In the genomic region with DNA sequence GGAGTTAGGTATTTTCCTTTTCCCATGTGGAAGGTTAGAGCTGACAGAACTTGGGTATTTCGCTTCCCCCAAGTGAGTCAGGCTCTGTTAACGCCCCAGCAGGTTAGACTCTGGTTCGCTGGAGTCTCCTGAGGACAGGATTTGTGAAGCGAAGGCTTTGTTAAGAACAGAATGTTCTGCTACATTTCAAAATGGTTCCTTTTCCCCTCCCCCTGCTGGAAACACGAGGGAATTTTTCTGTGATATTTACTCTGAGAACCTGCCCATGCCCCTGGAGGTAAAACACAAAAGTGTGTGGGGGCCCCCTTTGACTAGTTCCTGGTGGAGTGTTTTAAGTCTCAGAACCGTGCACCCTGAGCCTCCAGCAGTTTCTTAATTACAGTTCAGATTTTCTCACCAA, we compare ENCODE assay signal across 10 cellular contexts.
DNase-seq lines count a peak whose midpoint lies in the region; ATAC-seq and TF ChIP-seq lines count a peak whose summit lies in the region.
"Had no signal": no experiment of that assay in that cellular context is flagged by ENCODE, and none has a peak within 500 bp of the region (broad histone marks: within the 10 kb centered on the region; RNA-seq: fewer than 3 reads in every experiment).

No MANE protein-coding gene starts in this region.

- no peak overlapping the region for H3K9ac ChIP-seq in SK-N-SH

- no peaks in the 10 kb centered on the region for H3F3A ChIP-seq in SK-N-SH (replicated peaks; ENCODE audit: insufficient read depth)

- WGBS in SK-N-SH (ENCODE audit: low lambda C conversion rate): 85% methylated on average over 6 of the region's 6 CpGs
- 40 to 63% methylated on average over 6 of the region's 6 CpGs for WGBS in testis, 2 donors

- H3K36me3 ChIP-seq in SK-N-SH (replicated peaks in 1 of 2; ENCODE audit: control insufficient read depth in 1 of 2, insufficient read depth in 2 of 2, low read length in 1 of 2) (no peaks in the 10 kb centered on the region), testis (ENCODE audit: low read depth, missing control alignments) (no peaks in the 10 kb centered on the region)

- TF ChIP-seq RAD21 in SK-N-SH (IDR thresholded peaks at IDR 0.05; ENCODE audit: low read length): peak; percentile 31; the same call in 1 of the 2 replicates

- H3K4me1 ChIP-seq in SK-N-SH (ENCODE audit: control insufficient read depth in 1 of 2, insufficient read depth in 2 of 2, low read depth in 1 of 2, low read length in 1 of 2): no peaks in the 10 kb centered on the region; a peak in 2 of 4 replicates
- peaks cover 11% of the 10 kb centered on the region for H3K4me1 ChIP-seq in testis

- no peak overlapping the region for H3K4me2 ChIP-seq in SK-N-SH

- no peaks in the 10 kb centered on the region for H3K27me3 ChIP-seq in SK-N-SH (ENCODE audit: insufficient read depth)
- H3K27me3 ChIP-seq in testis: no peaks in the 10 kb centered on the region

- H4K20me1 ChIP-seq in SK-N-SH (ENCODE audit: insufficient read depth): no peaks in the 10 kb centered on the region

- no peaks in the 10 kb centered on the region for H3K9me2 ChIP-seq in SK-N-SH

- TF ChIP-seq CTCF in SK-N-SH (IDR thresholded peaks at IDR 0.05): peak; percentile 23; the same call in 1 of the 2 replicates
- TF ChIP-seq CTCF in fibroblast of villous mesenchyme (IDR thresholded peaks at IDR 0.05; ENCODE audit: insufficient read depth, low read depth, low read length): peak; percentile 40
- peak in 1 of 3 experiments; percentile 41 for TF ChIP-seq CTCF in testis (IDR thresholded peaks at IDR 0.05)

- peak overlapping the region; percentile 51; the same call in 1 of the 2 replicates for H2AFZ ChIP-seq in SK-N-SH (ENCODE audit: low read depth)

- TF ChIP-seq EP300 in SK-N-SH (IDR thresholded peaks at IDR 0.05; ENCODE audit: borderline replicate concordance in 1 of 2, low read depth in 1 of 2, low read length in 1 of 2): no peak

- no peak overlapping the region for H3K27ac ChIP-seq in SK-N-SH (ENCODE audit: low read depth in 2 of 2, low read length in 1 of 2)
- H3K27ac ChIP-seq in testis: no peak overlapping the region

- no peaks in the 10 kb centered on the region for H3K9me3 ChIP-seq in SK-N-SH
- H3K9me3 ChIP-seq in testis: no peaks in the 10 kb centered on the region

- no peaks in the 10 kb centered on the region for H3K79me2 ChIP-seq in SK-N-SH (ENCODE audit: insufficient read depth)

- DNase-seq in SK-N-SH: peak; percentile 15
- DNase-seq in RPMI7951 (ENCODE audit: low read depth): peak; percentile 67
- DNase-seq in fibroblast of villous mesenchyme (ENCODE audit: low read depth): peak; percentile 25
- peak; percentile 38 for DNase-seq in testis
- DNase-seq in stimulated activated naive CD8-positive, alpha-beta T cell treated with anti-CD3 and anti-CD28 coated beads, Interleukin-15, Interleukin-2, amounts not matched to agents 100 U/mL and 50 U/mL, for 24 hours: no peak
- no peak for DNase-seq in T-helper 2 cell
- DNase-seq: activated CD4-positive, alpha-beta memory T cell treated with anti-CD3 and anti-CD28 coated beads for 36 hours; hippocampal formation had no signal

- ATAC-seq in SK-N-SH treated with all-trans-retinoic acid at 6 μM for 48 hours (no peak), HG03521 (IDR thresholded peaks at IDR 0.05; ENCODE audit: unreplicated experiment) (no peak)
- ATAC-seq in stimulated activated naive CD8-positive, alpha-beta T cell treated with anti-CD3 and anti-CD28 coated beads, Interleukin-15, Interleukin-2, amounts not matched to agents 100 U/mL and 50 U/mL, for 24 hours: no peak

- TF ChIP-seq POLR2A in testis (IDR thresholded peaks at IDR 0.05): no peak

- POLR2A ChIA-PET in SK-N-SH (lab: Yijun Ruan, JAX): no interaction called here

- intact Hi-C loops in testis (cut with DNase I; ENCODE audit: low total_unique reads): no loop called here

- CTCF ChIA-PET in SK-N-SH (lab: Yijun Ruan, JAX): no interaction called here

- no peak overlapping the region for H3K4me3 ChIP-seq in SK-N-SH (ENCODE audit: low read depth in 2 of 2, low read length in 1 of 2)
- no peak overlapping the region for H3K4me3 ChIP-seq in fibroblast of villous mesenchyme (ENCODE audit: low read depth, low read length)
- no peak overlapping the region for H3K4me3 ChIP-seq in testis

TF ChIP-seq in SK-N-SH, 30 proteins besides CTCF, POLR2A, EP300 and RAD21 (continues in another document):
- TF ChIP-seq USF2 (IDR thresholded peaks at IDR 0.05; ENCODE audit: borderline replicate concordance, low read depth, low read length) (no peak), ELF1 (IDR thresholded peaks at IDR 0.05) (no peak), RXRA (IDR thresholded peaks at IDR 0.05; ENCODE audit: borderline replicate concordance, low read depth) (no peak), RFX5 (IDR thresholded peaks at IDR 0.05; ENCODE audit: low read length) (no peak), POLR2AphosphoS5 (IDR thresholded peaks at IDR 0.05; ENCODE audit: low read depth, low read length) (no peak)
- TF ChIP-seq, protein P1, sequence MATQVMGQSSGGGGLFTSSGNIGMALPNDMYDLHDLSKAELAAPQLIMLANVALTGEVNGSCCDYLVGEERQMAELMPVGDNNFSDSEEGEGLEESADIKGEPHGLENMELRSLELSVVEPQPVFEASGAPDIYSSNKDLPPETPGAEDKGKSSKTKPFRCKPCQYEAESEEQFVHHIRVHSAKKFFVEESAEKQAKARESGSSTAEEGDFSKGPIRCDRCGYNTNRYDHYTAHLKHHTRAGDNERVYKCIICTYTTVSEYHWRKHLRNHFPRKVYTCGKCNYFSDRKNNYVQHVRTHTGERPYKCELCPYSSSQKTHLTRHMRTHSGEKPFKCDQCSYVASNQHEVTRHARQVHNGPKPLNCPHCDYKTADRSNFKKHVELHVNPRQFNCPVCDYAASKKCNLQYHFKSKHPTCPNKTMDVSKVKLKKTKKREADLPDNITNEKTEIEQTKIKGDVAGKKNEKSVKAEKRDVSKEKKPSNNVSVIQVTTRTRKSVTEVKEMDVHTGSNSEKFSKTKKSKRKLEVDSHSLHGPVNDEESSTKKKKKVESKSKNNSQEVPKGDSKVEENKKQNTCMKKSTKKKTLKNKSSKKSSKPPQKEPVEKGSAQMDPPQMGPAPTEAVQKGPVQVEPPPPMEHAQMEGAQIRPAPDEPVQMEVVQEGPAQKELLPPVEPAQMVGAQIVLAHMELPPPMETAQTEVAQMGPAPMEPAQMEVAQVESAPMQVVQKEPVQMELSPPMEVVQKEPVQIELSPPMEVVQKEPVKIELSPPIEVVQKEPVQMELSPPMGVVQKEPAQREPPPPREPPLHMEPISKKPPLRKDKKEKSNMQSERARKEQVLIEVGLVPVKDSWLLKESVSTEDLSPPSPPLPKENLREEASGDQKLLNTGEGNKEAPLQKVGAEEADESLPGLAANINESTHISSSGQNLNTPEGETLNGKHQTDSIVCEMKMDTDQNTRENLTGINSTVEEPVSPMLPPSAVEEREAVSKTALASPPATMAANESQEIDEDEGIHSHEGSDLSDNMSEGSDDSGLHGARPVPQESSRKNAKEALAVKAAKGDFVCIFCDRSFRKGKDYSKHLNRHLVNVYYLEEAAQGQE (IDR thresholded peaks at IDR 0.05; ENCODE audit: low read depth, low read length): no peak

TF ChIP-seq in SK-N-SH treated with all-trans-retinoic acid at 6 μM for 48 hours, 23 proteins besides CTCF, POLR2A, EP300 and RAD21 (continues in another document):
- TF ChIP-seq ZFP30 (CRISPR knock-in tag; IDR thresholded peaks at IDR 0.05): no peak
- TF ChIP-seq, protein P2, sequence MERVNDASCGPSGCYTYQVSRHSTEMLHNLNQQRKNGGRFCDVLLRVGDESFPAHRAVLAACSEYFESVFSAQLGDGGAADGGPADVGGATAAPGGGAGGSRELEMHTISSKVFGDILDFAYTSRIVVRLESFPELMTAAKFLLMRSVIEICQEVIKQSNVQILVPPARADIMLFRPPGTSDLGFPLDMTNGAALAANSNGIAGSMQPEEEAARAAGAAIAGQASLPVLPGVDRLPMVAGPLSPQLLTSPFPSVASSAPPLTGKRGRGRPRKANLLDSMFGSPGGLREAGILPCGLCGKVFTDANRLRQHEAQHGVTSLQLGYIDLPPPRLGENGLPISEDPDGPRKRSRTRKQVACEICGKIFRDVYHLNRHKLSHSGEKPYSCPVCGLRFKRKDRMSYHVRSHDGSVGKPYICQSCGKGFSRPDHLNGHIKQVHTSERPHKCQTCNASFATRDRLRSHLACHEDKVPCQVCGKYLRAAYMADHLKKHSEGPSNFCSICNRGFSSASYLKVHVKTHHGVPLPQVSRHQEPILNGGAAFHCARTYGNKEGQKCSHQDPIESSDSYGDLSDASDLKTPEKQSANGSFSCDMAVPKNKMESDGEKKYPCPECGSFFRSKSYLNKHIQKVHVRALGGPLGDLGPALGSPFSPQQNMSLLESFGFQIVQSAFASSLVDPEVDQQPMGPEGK (CRISPR knock-in tag; IDR thresholded peaks at IDR 0.05; ENCODE audit: borderline replicate concordance): no peak
- no peak for TF ChIP-seq TCF4 (CRISPR knock-in tag; IDR thresholded peaks at IDR 0.05; ENCODE audit: borderline replicate concordance)
- no peak for TF ChIP-seq SNAI2 (CRISPR knock-in tag; IDR thresholded peaks at IDR 0.05)
- TF ChIP-seq BACH2 (CRISPR knock-in tag; IDR thresholded peaks at IDR 0.05; ENCODE audit: borderline replicate concordance): no peak
- TF ChIP-seq ZNF565 (CRISPR knock-in tag; conservative IDR thresholded peaks at IDR 0.05; ENCODE audit: low read depth): no peak
- no peak for TF ChIP-seq ZNF70 (CRISPR knock-in tag; IDR thresholded peaks at IDR 0.05)
- TF ChIP-seq ESRRG (CRISPR knock-in tag; IDR thresholded peaks at IDR 0.05): no peak
- TF ChIP-seq TSHZ2 (CRISPR knock-in tag; IDR thresholded peaks at IDR 0.05): no peak

Comparison
In these comparisons a context has a peak if more than half of its experiments do, and no peak if none do; other contexts are left out.
1. DNase-seq: peak in SK-N-SH (single experiment), RPMI7951 (single experiment), fibroblast of villous mesenchyme (single experiment) and testis (single experiment); none in stimulated activated naive CD8-positive, alpha-beta T cell treated with anti-CD3 and anti-CD28 coated beads, Interleukin-15, Interleukin-2, amounts not matched to agents 100 U/mL and 50 U/mL, for 24 hours (single experiment) and T-helper 2 cell (0 of 5).